ENCODE assay signal across 1 cellular context in the genomic region with DNA sequence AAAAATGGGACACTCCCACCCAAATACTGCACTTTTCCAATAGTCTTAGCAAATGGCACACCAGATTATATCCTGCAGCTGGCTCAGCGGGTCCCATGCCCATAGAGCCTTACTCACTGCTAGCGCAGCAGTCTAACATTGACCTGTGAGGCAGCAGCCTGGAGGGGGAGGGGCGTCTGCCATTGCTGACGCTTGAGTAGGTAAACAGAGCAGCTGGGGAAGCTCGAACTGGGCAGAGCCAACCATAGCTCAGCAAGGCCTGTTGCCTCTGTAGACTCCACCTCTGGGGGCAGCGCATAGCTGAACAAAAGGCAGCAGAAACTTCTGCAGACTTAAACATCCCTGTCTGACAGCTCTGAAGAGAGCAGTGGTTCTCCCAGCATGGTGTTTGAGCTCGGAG.
TF ChIP-seq lines count a peak whose summit lies in the region.

No MANE protein-coding gene starts in this region.

TF ChIP-seq in WTC11, 78 proteins besides CTCF, POLR2A, EP300 and RAD21 (continued from another document):
- TF ChIP-seq, protein P1, sequence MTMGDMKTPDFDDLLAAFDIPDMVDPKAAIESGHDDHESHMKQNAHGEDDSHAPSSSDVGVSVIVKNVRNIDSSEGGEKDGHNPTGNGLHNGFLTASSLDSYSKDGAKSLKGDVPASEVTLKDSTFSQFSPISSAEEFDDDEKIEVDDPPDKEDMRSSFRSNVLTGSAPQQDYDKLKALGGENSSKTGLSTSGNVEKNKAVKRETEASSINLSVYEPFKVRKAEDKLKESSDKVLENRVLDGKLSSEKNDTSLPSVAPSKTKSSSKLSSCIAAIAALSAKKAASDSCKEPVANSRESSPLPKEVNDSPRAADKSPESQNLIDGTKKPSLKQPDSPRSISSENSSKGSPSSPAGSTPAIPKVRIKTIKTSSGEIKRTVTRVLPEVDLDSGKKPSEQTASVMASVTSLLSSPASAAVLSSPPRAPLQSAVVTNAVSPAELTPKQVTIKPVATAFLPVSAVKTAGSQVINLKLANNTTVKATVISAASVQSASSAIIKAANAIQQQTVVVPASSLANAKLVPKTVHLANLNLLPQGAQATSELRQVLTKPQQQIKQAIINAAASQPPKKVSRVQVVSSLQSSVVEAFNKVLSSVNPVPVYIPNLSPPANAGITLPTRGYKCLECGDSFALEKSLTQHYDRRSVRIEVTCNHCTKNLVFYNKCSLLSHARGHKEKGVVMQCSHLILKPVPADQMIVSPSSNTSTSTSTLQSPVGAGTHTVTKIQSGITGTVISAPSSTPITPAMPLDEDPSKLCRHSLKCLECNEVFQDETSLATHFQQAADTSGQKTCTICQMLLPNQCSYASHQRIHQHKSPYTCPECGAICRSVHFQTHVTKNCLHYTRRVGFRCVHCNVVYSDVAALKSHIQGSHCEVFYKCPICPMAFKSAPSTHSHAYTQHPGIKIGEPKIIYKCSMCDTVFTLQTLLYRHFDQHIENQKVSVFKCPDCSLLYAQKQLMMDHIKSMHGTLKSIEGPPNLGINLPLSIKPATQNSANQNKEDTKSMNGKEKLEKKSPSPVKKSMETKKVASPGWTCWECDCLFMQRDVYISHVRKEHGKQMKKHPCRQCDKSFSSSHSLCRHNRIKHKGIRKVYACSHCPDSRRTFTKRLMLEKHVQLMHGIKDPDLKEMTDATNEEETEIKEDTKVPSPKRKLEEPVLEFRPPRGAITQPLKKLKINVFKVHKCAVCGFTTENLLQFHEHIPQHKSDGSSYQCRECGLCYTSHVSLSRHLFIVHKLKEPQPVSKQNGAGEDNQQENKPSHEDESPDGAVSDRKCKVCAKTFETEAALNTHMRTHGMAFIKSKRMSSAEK (CRISPR knock-in tag; IDR thresholded peaks at IDR 0.05; ENCODE audit: borderline replicate concordance), result no peak
- TF ChIP-seq FOXK1 (CRISPR knock-in tag; IDR thresholded peaks at IDR 0.05), result no peak; the same call in 1 of the 2 replicates
